8 cellular contexts compared by ENCODE assay signal in the genomic region with DNA sequence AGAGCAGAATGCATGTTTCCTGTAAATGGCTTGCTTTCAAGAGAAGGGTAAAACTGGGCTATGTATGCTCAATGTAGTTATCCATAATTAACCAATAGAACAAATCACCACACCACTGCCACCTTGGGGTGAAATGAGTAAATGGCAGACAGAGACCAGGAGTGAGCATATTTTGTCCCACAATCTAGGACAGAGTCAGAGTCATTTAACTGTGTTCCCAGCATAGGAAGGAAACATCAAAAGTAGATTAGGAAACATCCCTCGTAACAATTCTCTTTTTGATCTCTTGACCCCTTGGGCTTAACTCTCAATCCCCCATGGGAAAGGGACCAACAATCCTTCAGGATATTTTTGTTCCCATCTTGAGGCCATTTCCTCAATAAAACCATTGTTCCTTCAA.
A peak's percentile ranks its signal among the peaks of the same experiment; 100 is the strongest.
DNase-seq lines count a peak whose midpoint lies in the region; ATAC-seq and TF ChIP-seq lines count a peak whose summit lies in the region.

No MANE protein-coding gene starts in this region.

- TF ChIP-seq CTCF in OCI-LY3 (IDR thresholded peaks at IDR 0.05; ENCODE audit: low read depth, low read length) (peak; percentile 88), astrocyte of the spinal cord (IDR thresholded peaks at IDR 0.05; ENCODE audit: low read depth, low read length) (peak; percentile 73)

- no peaks in the 10 kb centered on the region for H3K27me3 ChIP-seq in OCI-LY3 (ENCODE audit: low read depth, low read length)

- no peak overlapping the region for H2AFZ ChIP-seq in OCI-LY3 (ENCODE audit: low read depth, low read length)

- ATAC-seq in GM19463 (IDR thresholded peaks at IDR 0.05; ENCODE audit: unreplicated experiment) = peak; percentile 65

- no peaks in the 10 kb centered on the region for H3K36me3 ChIP-seq in OCI-LY3 (replicated peaks; ENCODE audit: low read depth, low read length)

- H3K79me2 ChIP-seq in OCI-LY3 (ENCODE audit: low read length) = no peaks in the 10 kb centered on the region

- DNase-seq in EH (ENCODE audit: low read depth) (peak; percentile 47), HK-2 (ENCODE audit: unreplicated experiment) (peak; percentile 13), astrocyte of the spinal cord (ENCODE audit: low read depth, low spot score) (peak; percentile 28), inferior parietal cortex (ENCODE audit: extremely low spot score) (peak; percentile 70), KG1 (lab: John Stamatoyannopoulos, UW) (no peak)
- peak; percentile 53 for DNase-seq in stimulated activated CD4-positive, alpha-beta T cell treated with anti-CD3 and anti-CD28 coated beads, Interleukin-4, amount 100 ng/mL, for 24 hours

- no peaks in the 10 kb centered on the region for H3K9me3 ChIP-seq in OCI-LY3 (ENCODE audit: insufficient read depth, low read length)

- H3K27ac ChIP-seq in OCI-LY3 (ENCODE audit: low read length) = no peak overlapping the region

- no peak overlapping the region for H3K4me2 ChIP-seq in OCI-LY3 (ENCODE audit: low read length)

- no peak overlapping the region for H3K9ac ChIP-seq in OCI-LY3 (ENCODE audit: low read length)

- H4K20me1 ChIP-seq in OCI-LY3 (ENCODE audit: insufficient read depth, low read length) = no peaks in the 10 kb centered on the region

- peaks cover 24% of the 10 kb centered on the region for H3K4me1 ChIP-seq in OCI-LY3 (ENCODE audit: low read length)

- no peak overlapping the region for H3K4me3 ChIP-seq in OCI-LY3 (ENCODE audit: low read length)
- no peak overlapping the region for H3K4me3 ChIP-seq in astrocyte of the spinal cord (ENCODE audit: low read depth, low read length)

- in situ Hi-C loops in astrocyte of the spinal cord (cut with HindIII; ENCODE audit: low sequenced_read_pairs) = no loop called here
